In the genomic region with DNA sequence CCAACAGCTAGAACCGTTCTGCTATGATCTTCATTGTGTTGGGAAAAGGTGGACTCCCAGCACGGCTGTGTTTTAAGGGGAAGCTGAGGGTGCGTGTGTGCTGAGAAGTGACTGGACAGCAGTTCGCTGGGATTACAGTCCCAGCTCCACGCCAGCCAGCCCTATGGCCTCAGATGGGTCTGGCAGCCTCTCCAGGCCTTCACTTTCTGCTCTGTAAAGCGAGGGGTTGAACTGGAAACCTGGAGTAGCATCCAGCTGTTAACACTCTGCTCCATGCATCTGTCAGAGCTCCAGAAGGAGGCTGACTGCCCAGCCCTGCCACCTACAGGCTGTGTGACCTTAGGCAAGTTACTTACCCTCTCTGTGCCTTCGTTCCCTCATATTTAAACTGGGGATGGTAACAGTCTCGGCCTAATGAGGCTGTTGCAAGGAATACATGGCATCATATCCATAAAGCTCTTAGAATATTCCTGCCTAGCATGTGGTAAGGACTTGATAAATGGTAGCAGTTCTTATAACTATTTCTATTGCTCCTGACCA, we compare ENCODE assay signal across 14 cellular contexts.
DNase-seq lines count a peak whose midpoint lies in the region; ATAC-seq, FAIRE-seq and TF ChIP-seq lines count a peak whose summit lies in the region.
"Had no signal": no experiment of that assay in that cellular context is flagged by ENCODE, and none has a peak within 500 bp of the region (broad histone marks: within the 10 kb centered on the region; RNA-seq: fewer than 3 reads in every experiment).

No MANE protein-coding gene starts in this region.

- no peak for TF ChIP-seq RAD21 in HepG2 (CRISPR knock-in tag; IDR thresholded peaks at IDR 0.05)

- BruUV-seq in HepG2 (replicated peaks; lab: Mats Ljungman, UMichigan) (no TSS peak), A673 (replicated peaks; lab: Mats Ljungman, UMichigan) (no TSS peak)

- peaks cover 38% of the 10 kb centered on the region for H3K79me2 ChIP-seq in HepG2 (ENCODE audit: insufficient read depth, low read length)

- H3K27me3 ChIP-seq in HepG2 (ENCODE audit: control insufficient read depth in 1 of 2, insufficient read depth in 2 of 2, low read length in 2 of 2), result no peaks in the 10 kb centered on the region
- no peaks in the 10 kb centered on the region for H3K27me3 ChIP-seq in thoracic aorta (replicated peaks; ENCODE audit: insufficient read depth)
- H3K27me3 ChIP-seq in A673 (replicated peaks; ENCODE audit: insufficient read depth, low read depth, low read length, poor library complexity), result no peaks in the 10 kb centered on the region

- H3K4me1 ChIP-seq in HepG2 (ENCODE audit: insufficient read depth, low read length) (peaks cover 26% of the 10 kb centered on the region), thoracic aorta (ENCODE audit: control insufficient read depth in 1 of 2, low read depth in 2 of 2) (peaks cover 44 to 66% of the 10 kb centered on the region in 2 donors), A673 (ENCODE audit: insufficient read depth, low read length, poor library complexity, severe bottlenecking) (peaks cover 12% of the 10 kb centered on the region)

- POLR2A ChIA-PET in HepG2 (lab: Yijun Ruan, JAX), result no interaction called here
- POLR2A ChIA-PET in A673 (lab: Charles Lee; ENCODE audit: low non-redundant PET), result no interaction called here

- H3K27ac ChIP-seq in HepG2 (ENCODE audit: extremely low read length, insufficient read depth, low read length), result no peak overlapping the region
- H3K27ac ChIP-seq in thoracic aorta, result peak overlapping the region; percentile 78 to 86
- H3K27ac ChIP-seq in A673 (ENCODE audit: low read depth, low read length, poor library complexity, severe bottlenecking), result no peak overlapping the region

- FAIRE-seq in HepG2 (lab: Jason Lieb, UNC), result no peak

- H3K4me3 ChIP-seq in HepG2 (replicated peaks in 1 of 3; ENCODE audit: insufficient read depth in 1 of 3, low read depth in 2 of 3, low read length in 3 of 3) (no peak overlapping the region), thoracic aorta (peak overlapping the region; percentile 16), A673 (ENCODE audit: low read depth, low read length, poor library complexity, severe bottlenecking) (no peak overlapping the region)

- no peaks in the 10 kb centered on the region for H3K9me3 Mint-ChIP-seq in T-helper 1 cell treated with Interleukin-12 subunit alpha and Interleukin-12 subunit beta and Interleukin-4 antibody, amounts not matched to agents 30 μg/mL and 1 μg/mL, for 36 hours
- H3K9me3 Mint-ChIP-seq in chondrocyte (ENCODE audit: low read depth), result no peaks in the 10 kb centered on the region

- no peak overlapping the region for H3K4me2 ChIP-seq in HepG2 (ENCODE audit: low read depth, low read length)

- no peak for TF ChIP-seq EP300 in HepG2 (IDR thresholded peaks at IDR 0.05; ENCODE audit: low read depth in 2 of 2, low read length in 2 of 2)
- no peak for TF ChIP-seq EP300 in HepG2 (CRISPR knock-in tag; IDR thresholded peaks at IDR 0.05; ENCODE audit: borderline replicate concordance)

- peaks cover 10 to 17% of the 10 kb centered on the region in 2 experiments; a peak in 4 of 5 replicates for H3K36me3 ChIP-seq in HepG2 (replicated peaks in 1 of 2; ENCODE audit: control insufficient read depth in 1 of 2, insufficient read depth in 2 of 2, low read length in 2 of 2)
- peaks cover 3% of the 10 kb centered on the region for H3K36me3 ChIP-seq in thoracic aorta
- no peaks in the 10 kb centered on the region for H3K36me3 ChIP-seq in A673 (ENCODE audit: insufficient read depth, low read length, poor library complexity, severe bottlenecking)

- H2AFZ ChIP-seq in HepG2 (ENCODE audit: low read length), result no peak overlapping the region

- peaks cover 44% of the 10 kb centered on the region for H3K4me1 Mint-ChIP-seq in T-helper 1 cell treated with Interleukin-12 subunit alpha and Interleukin-12 subunit beta and Interleukin-4 antibody, amounts not matched to agents 30 μg/mL and 1 μg/mL, for 36 hours (ENCODE audit: low read depth)
- peaks cover 38% of the 10 kb centered on the region for H3K4me1 Mint-ChIP-seq in chondrocyte (ENCODE audit: low read depth)

- no peak for TF ChIP-seq CTCF in chondrocyte (IDR thresholded peaks at IDR 0.05)
- no peak for TF ChIP-seq CTCF in HepG2 (CRISPR knock-in tag; IDR thresholded peaks at IDR 0.05)
- no peak for TF ChIP-seq CTCF in thoracic aorta (IDR thresholded peaks at IDR 0.05)
- TF ChIP-seq CTCF in A673 (conservative IDR thresholded peaks at IDR 0.05; ENCODE audit: low read depth, low read length), result no peak

- H3K36me3 Mint-ChIP-seq in T-helper 1 cell treated with Interleukin-12 subunit alpha and Interleukin-12 subunit beta and Interleukin-4 antibody, amounts not matched to agents 30 μg/mL and 1 μg/mL, for 36 hours (ENCODE audit: low read depth), result peaks cover 16% of the 10 kb centered on the region
- H3K36me3 Mint-ChIP-seq in chondrocyte (ENCODE audit: low read depth), result peaks cover 6% of the 10 kb centered on the region

- DNase-seq in T-helper 1 cell (no peak), chondrocyte (ENCODE audit: low spot score) (no peak), HepG2 (ENCODE audit: low spot score) (no peak), thoracic aorta (ENCODE audit: low spot score) (no peak), putamen (ENCODE audit: low spot score) (no peak), A673 (ENCODE audit: low spot score) (no peak)
- DNase-seq: 8988T; activated CD8-positive, alpha-beta memory T cell treated with anti-CD3 and anti-CD28 coated beads, Interleukin-2, amount 50 U/mL, for 48 hours; caudate nucleus; NCI-H774; stimulated activated CD8-positive, alpha-beta memory T cell treated with anti-CD3 and anti-CD28 coated beads, Interleukin-4, amount 100 ng/mL, for 48 hours had no signal

- ATAC-seq in HepG2 (no peak), thoracic aorta (ENCODE audit: insufficient number of reproducible peaks, low FRiP score, low read depth) (no peak), HG02973 (IDR thresholded peaks at IDR 0.05; ENCODE audit: unreplicated experiment) (no peak)
- ATAC-seq: HCT116 had no signal

- CTCF ChIA-PET in HepG2 (lab: Yijun Ruan, JAX; ENCODE audit: low intra/inter-chr PET ratio, low total read pairs), result no interaction called here
- CTCF ChIA-PET in A673 (lab: Charles Lee), result no interaction called here

- no peaks in the 10 kb centered on the region for H3K27me3 Mint-ChIP-seq in T-helper 1 cell treated with Interleukin-12 subunit alpha and Interleukin-12 subunit beta and Interleukin-4 antibody, amounts not matched to agents 30 μg/mL and 1 μg/mL, for 36 hours (ENCODE audit: low read depth)
- no peaks in the 10 kb centered on the region for H3K27me3 Mint-ChIP-seq in chondrocyte (ENCODE audit: low read depth)

- in situ Hi-C loops in HepG2 (cut with HindIII; ENCODE audit: extremely low pct_ligation_motif_present, low pct_unique_long_range_greater_than_20kb), result no loop called here

- intact Hi-C loops in HepG2 (cut with micrococcal nuclease; ENCODE audit: unreplicated experiment), result no loop called here
- intact Hi-C loops in A673 (cut with micrococcal nuclease; ENCODE audit: unreplicated experiment), result no loop called here

- H3K9me3 ChIP-seq in HepG2 (ENCODE audit: low read length) (no peaks in the 10 kb centered on the region), thoracic aorta (no peaks in the 10 kb centered on the region), A673 (ENCODE audit: low read depth, low read length, poor library complexity, severe bottlenecking) (no peaks in the 10 kb centered on the region)

- no peak overlapping the region for H3K4me3 Mint-ChIP-seq in T-helper 1 cell treated with Interleukin-12 subunit alpha and Interleukin-12 subunit beta and Interleukin-4 antibody, amounts not matched to agents 30 μg/mL and 1 μg/mL, for 36 hours
- H3K4me3 Mint-ChIP-seq in chondrocyte (ENCODE audit: unreplicated experiment), result no peak overlapping the region

- peaks cover 28% of the 10 kb centered on the region; the same call in 1 of the 2 replicates for H4K20me1 ChIP-seq in HepG2 (ENCODE audit: insufficient read depth, low read length)

- WGBS in HepG2 (ENCODE audit: low lambda C conversion rate), result 92% methylated on average over 8 of the region's 8 CpGs

- no peak overlapping the region for H3K9ac ChIP-seq in HepG2 (ENCODE audit: insufficient read depth, low read depth, low read length)

- TF ChIP-seq POLR2A in HepG2 (IDR thresholded peaks at IDR 0.05; ENCODE audit: insufficient read depth in 1 of 2, low read depth in 2 of 2, low read length in 2 of 2), result no peak

- H3K27ac Mint-ChIP-seq in T-helper 1 cell treated with Interleukin-12 subunit alpha and Interleukin-12 subunit beta and Interleukin-4 antibody, amounts not matched to agents 30 μg/mL and 1 μg/mL, for 36 hours, result peak overlapping the region; percentile 49
- H3K27ac Mint-ChIP-seq in chondrocyte (ENCODE audit: unreplicated experiment), result peak overlapping the region; percentile 49

TF ChIP-seq in HepG2, 621 proteins besides CTCF, POLR2A, EP300 and RAD21 (continues in another document):
- TF ChIP-seq ZNF768 (CRISPR knock-in tag; IDR thresholded peaks at IDR 0.05), result peak; percentile 98
- TF ChIP-seq DPF2 (CRISPR knock-in tag; IDR thresholded peaks at IDR 0.05; ENCODE audit: borderline replicate concordance, low read depth), result no peak
- TF ChIP-seq ZMYM3 (CRISPR knock-in tag; IDR thresholded peaks at IDR 0.05), result peak; percentile 91
- TF ChIP-seq KDM1A (CRISPR knock-in tag; IDR thresholded peaks at IDR 0.05), result peak; percentile 26; the same call in 1 of the 2 replicates

Comparison
In these comparisons a context has a peak if more than half of its experiments do, and no peak if none do; other contexts are left out.
1. H3K27ac ChIP-seq: peak in thoracic aorta (2 of 2); none in HepG2 (single experiment) and A673 (single experiment).